In the genomic region with DNA sequence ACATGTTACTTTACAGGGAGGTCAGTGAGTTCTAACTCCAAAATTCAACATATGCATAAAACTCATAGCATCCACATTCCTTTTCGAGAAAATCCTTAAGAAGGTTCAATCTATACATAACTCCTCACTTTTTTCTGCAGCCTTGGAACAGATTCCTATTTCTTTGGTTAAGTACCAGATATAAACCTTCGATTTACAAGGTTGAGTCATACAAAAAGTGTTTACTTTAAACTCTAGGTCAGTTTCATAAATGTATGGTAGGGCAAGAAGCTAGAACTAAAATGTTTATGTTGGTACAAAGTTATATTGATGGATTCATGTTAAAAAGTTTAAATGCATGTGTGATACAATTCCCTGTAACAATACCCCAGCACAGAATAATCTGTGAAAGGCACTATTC, we compare ENCODE assay signal across 29 cellular contexts.
"Had no signal": no experiment of that assay in that cellular context is flagged by ENCODE, and none has a peak within 500 bp of the region (broad histone marks: within the 10 kb centered on the region; RNA-seq: fewer than 3 reads in every experiment).

No MANE protein-coding gene starts in this region.

- H3K36me3 ChIP-seq: ovary, uterus had no signal

- H3K9me3 ChIP-seq: body of pancreas, colonic mucosa, esophagus squamous epithelium, gastrocnemius medialis, ovary, right lobe of liver, uterus had no signal

- H3K27me3 Mint-ChIP-seq: activated B cell treated with CpG ODN at 0.5 μM for 24 hours; activated naive CD8-positive, alpha-beta T cell; naive B cell; progenitor cell of endocrine pancreas; stimulated activated naive CD8-positive, alpha-beta T cell treated with anti-CD3 and anti-CD28 coated beads, Interleukin-15, Interleukin-2, amounts not matched to agents 100 ng/mL and 50 ng/mL, for 24 hours; type B pancreatic cell had no signal

- H3K4me1 Mint-ChIP-seq: activated B cell treated with CpG ODN at 0.5 μM for 24 hours, naive B cell had no signal

- H3K27ac Mint-ChIP-seq: activated B cell treated with CpG ODN at 0.5 μM for 24 hours; progenitor cell of endocrine pancreas; stimulated activated naive CD8-positive, alpha-beta T cell treated with anti-CD3 and anti-CD28 coated beads, Interleukin-15, Interleukin-2, amounts not matched to agents 100 ng/mL and 50 ng/mL, for 24 hours; T-helper 2 cell treated with Interferon-gamma antibody and Interleukin-4, amounts not matched to agents 5 μg/mL and 100 μg/mL, for 36 hours; type B pancreatic cell had no signal

- H3K9me3 Mint-ChIP-seq: activated B cell treated with CpG ODN at 0.5 μM for 24 hours; stimulated activated naive CD8-positive, alpha-beta T cell treated with anti-CD3 and anti-CD28 coated beads, Interleukin-15, Interleukin-2, amounts not matched to agents 100 ng/mL and 50 ng/mL, for 24 hours; T-helper 2 cell treated with Interferon-gamma antibody and Interleukin-4, amounts not matched to agents 5 μg/mL and 100 μg/mL, for 36 hours; type B pancreatic cell had no signal

- DNase-seq: activated B cell treated with CpG ODN at 0.5 μM for 24 hours; activated CD4-positive, alpha-beta T cell treated with anti-CD3 and anti-CD28 coated beads, Interleukin-2, amount 50 U/mL, for 1 hour; activated CD8-positive, alpha-beta memory T cell treated with anti-CD3 and anti-CD28 coated beads, Interleukin-2, amount 50 U/mL, for 48 hours; activated effector memory CD4-positive, alpha-beta T cell treated with Interleukin-2 at 50 U/mL for 16 hours; activated naive CD4-positive, alpha-beta T cell treated with Interleukin-2 at 50 U/mL for 16 hours; anterior cingulate cortex; body of pancreas; colonic mucosa; effector CD8-positive, alpha-beta T cell; esophagus squamous epithelium; gastrocnemius medialis; glutamatergic neuron; islet precursor cell; left cardiac atrium; left ventricle myocardium superior; naive B cell; ovary; right lobe of liver; stimulated activated CD4-positive, alpha-beta T cell treated with anti-CD3 and anti-CD28 coated beads, Interleukin-2, amount 100 ng/mL, for 48 hours; substantia nigra; T-helper 1 cell; uterus had no signal

- ATAC-seq: body of pancreas, gastrocnemius medialis, left cardiac atrium, left ventricle myocardium superior, right lobe of liver had no signal

- H3K27ac ChIP-seq: body of pancreas, colonic mucosa, epithelial cell of prostate, esophagus squamous epithelium, gastrocnemius medialis, ovary, right lobe of liver, uterus had no signal

- FAIRE-seq: endometrium had no signal

- H3K4me3 ChIP-seq: body of pancreas, colonic mucosa, esophagus squamous epithelium, gastrocnemius medialis, ovary, right lobe of liver, uterus had no signal

- H3K27me3 ChIP-seq: body of pancreas, colonic mucosa, esophagus squamous epithelium, gastrocnemius medialis, ovary, right lobe of liver, uterus had no signal

- H3K4me1 ChIP-seq: body of pancreas, colonic mucosa, esophagus squamous epithelium, gastrocnemius medialis, right lobe of liver, uterus had no signal

- H3K4me3 Mint-ChIP-seq: activated B cell treated with CpG ODN at 0.5 μM for 24 hours; activated naive CD8-positive, alpha-beta T cell; naive B cell; stimulated activated naive CD8-positive, alpha-beta T cell treated with anti-CD3 and anti-CD28 coated beads, Interleukin-15, Interleukin-2, amounts not matched to agents 100 ng/mL and 50 ng/mL, for 24 hours; T-helper 2 cell treated with Interferon-gamma antibody and Interleukin-4, amounts not matched to agents 5 μg/mL and 100 μg/mL, for 36 hours; type B pancreatic cell had no signal
